ENCODE assay signal across 8 cellular contexts in the genomic region with DNA sequence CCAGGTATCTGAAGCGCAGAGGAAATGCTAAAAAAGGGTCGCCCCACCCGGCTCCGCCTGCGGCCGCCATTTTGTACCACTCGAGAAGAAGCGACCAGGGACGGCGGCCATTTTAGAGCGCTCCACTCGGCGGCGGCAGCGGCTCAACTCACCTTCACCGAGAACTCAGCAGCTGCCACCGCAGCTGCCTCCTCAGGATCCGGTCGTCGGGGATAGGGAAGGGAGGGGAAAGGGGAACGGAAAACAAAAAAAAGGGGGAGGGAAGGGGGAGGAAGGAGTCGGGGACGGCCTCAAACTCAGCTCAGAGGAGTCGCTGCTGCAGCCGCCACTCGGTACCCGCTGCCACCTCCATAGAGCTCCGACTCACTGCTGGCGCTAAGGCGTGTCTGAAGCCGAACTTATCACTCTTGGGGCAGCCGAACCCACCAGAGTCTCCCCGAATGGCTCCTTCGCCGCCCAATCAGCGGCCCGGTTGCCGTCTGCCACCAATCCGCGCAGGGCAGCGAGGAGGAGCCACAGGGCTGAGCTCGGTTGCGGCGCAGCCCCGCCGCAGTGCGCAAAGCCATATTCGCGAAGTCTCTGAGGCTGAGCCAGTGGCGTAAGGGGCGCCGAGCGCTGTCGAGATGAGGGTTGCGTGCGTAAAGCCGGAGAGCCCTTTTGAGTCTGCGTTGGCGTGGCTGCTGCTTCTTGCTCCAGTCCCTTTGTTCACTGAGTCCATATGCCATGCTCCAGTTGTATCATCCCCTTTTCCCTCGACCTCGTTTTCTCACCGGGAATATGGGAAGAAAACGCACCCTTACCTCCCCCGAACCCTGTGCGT. TPM values are rescaled to one million over a fixed set of nuclear protein-coding genes. Genes with fewer than 3 reads are reported as not detected.
DNase-seq lines count a peak whose midpoint lies in the region; ATAC-seq and TF ChIP-seq lines count a peak whose summit lies in the region.

A gene (minus strand): TSS at position 374 of the 820 bp plus-strand sequence.

- peak within 1 kb of the TSS; percentile 89 for H2AFZ ChIP-seq in PC-9

- H3K79me2 ChIP-seq in PC-9 (ENCODE audit: low read depth) = peaks cover 55% of the 10 kb centered on the region

- no peaks in the 10 kb centered on the region for H3K9me3 ChIP-seq in PC-9 (ENCODE audit: insufficient read depth, low read depth)
- no peaks in the 10 kb centered on the region for H3K9me3 ChIP-seq in mucosa of rectum (ENCODE audit: control insufficient read depth in 2 of 2, low read length in 2 of 2)

- BruUV-seq in PC-9 (replicated peaks; lab: Mats Ljungman, UMichigan) = no TSS peak

- POLR2A ChIA-PET in PC-9 (lab: Charles Lee; ENCODE audit: unreplicated experiment) = interaction anchor here (0.5 to 1.9 kb wide), 23 partner anchors 16 to 1745 kb away, joined by 3 to 19 read pairs (median 4); a partner anchor contains a TSS

- peak within 1 kb of the TSS; percentile 99 to 100 for H3K9ac ChIP-seq in mucosa of rectum (ENCODE audit: low read depth in 1 of 2, low read length in 2 of 2)

- H4K20me1 ChIP-seq in PC-9 (ENCODE audit: insufficient read depth) = peaks cover 6% of the 10 kb centered on the region; the same call in 1 of the 2 replicates

- peak; percentile 97 for DNase-seq in DMS153 (lab: John Stamatoyannopoulos, UW)
- DNase-seq in Jurkat, Clone E6-1 (ENCODE audit: low read depth, low spot score) = peak; percentile 98
- peak; percentile 91 to 95 for DNase-seq in PC-9
- DNase-seq in activated T-cell treated with anti-CD3 and anti-CD28 coated beads, Interleukin-2, amount 50 U/mL, for 1 hour = peak; percentile 99
- peak; percentile 73 for DNase-seq in epithelial cell of proximal tubule (ENCODE audit: low read depth)
- DNase-seq in stimulated activated CD8-positive, alpha-beta memory T cell treated with anti-CD3 and anti-CD28 coated beads, Interleukin-4, amount 100 ng/mL, for 48 hours = peak; percentile 97

- H3K36me3 ChIP-seq in PC-9 (ENCODE audit: low read depth) = peaks cover 36% of the 10 kb centered on the region
- peaks cover 29 to 32% of the 10 kb centered on the region in 2 donors for H3K36me3 ChIP-seq in mucosa of rectum (ENCODE audit: control insufficient read depth in 2 of 2, insufficient read depth in 2 of 2, low read length in 2 of 2)

- CTCF ChIA-PET in PC-9 (lab: Charles Lee) = interaction anchor here (0.6 to 1.6 kb wide), 4 partner anchors 16 to 125 kb away, joined by 3 to 8 read pairs (median 4); a partner anchor contains a TSS

- H3K27ac ChIP-seq in PC-9 (peak within 1 kb of the TSS; percentile 96), mucosa of rectum (ENCODE audit: low read depth in 2 of 2, low read length in 2 of 2) (peak within 1 kb of the TSS; percentile 97 to 99)

- peak; percentile 92 for ATAC-seq in GM21619 (IDR thresholded peaks at IDR 0.05; ENCODE audit: unreplicated experiment)

- peak within 1 kb of the TSS; percentile 90 for H3K4me2 ChIP-seq in PC-9

- peak within 1 kb of the TSS; percentile 67 for H3K4me3 ChIP-seq in Jurkat, Clone E6-1 (ENCODE audit: low read length)
- H3K4me3 ChIP-seq in PC-9 (peak within 1 kb of the TSS; percentile 93), epithelial cell of proximal tubule (ENCODE audit: low read depth, low read length) (peak within 1 kb of the TSS; percentile 83), mucosa of rectum (ENCODE audit: low read length in 2 of 2) (peak within 1 kb of the TSS; percentile 83 to 97)

- H3K4me1 ChIP-seq in PC-9 (replicated peaks; ENCODE audit: insufficient read depth) = peaks cover 13% of the 10 kb centered on the region
- H3K4me1 ChIP-seq in mucosa of rectum (ENCODE audit: control insufficient read depth in 2 of 2, insufficient read depth in 2 of 2, low read length in 2 of 2) = peaks cover 17 to 22% of the 10 kb centered on the region in 2 donors

- H3K27me3 ChIP-seq in PC-9 (ENCODE audit: insufficient read depth, low read depth) (no peaks in the 10 kb centered on the region), mucosa of rectum (ENCODE audit: control insufficient read depth in 2 of 2, insufficient read depth in 2 of 2, low read length in 2 of 2) (no peaks in the 10 kb centered on the region)

- peaks cover 29% of the 10 kb centered on the region; the same call in 1 of the 2 replicates for H3F3A ChIP-seq in PC-9 (ENCODE audit: insufficient read depth, low read depth)

- TF ChIP-seq CTCF in PC-9 (conservative IDR thresholded peaks at IDR 0.05) (no peak), epithelial cell of proximal tubule (conservative IDR thresholded peaks at IDR 0.05; ENCODE audit: low read depth, low read length) (no peak)

- intact Hi-C loops in PC-9 (cut with micrococcal nuclease; ENCODE audit: unreplicated experiment) = loop anchor here (1.0 to 5.0 kb wide), 4 partner anchors 34 to 122 kb away; a partner anchor contains a TSS

- no peaks in the 10 kb centered on the region for H3K9me2 ChIP-seq in PC-9 (ENCODE audit: insufficient read depth)

RNA-seq across cellular contexts. Expression of the gene that starts here (rescaled TPM):
- polyA plus RNA-seq in Jurkat, Clone E6-1 (2012; ENCODE audit: insufficient read depth, insufficient read length) = 867 TPM
- total RNA-seq in PC-9 (2021) (353 and 439 TPM in 2 replicates), epithelial cell of proximal tubule (528 and 712 TPM in 2 replicates)

Comparison
In these comparisons a context has a peak if more than half of its experiments do, and no peak if none do; other contexts are left out.
1. Peak in every context shown above with its lines: DNase-seq, ATAC-seq, H3K4me3 ChIP-seq and H3K27ac ChIP-seq.